In the genomic region with DNA sequence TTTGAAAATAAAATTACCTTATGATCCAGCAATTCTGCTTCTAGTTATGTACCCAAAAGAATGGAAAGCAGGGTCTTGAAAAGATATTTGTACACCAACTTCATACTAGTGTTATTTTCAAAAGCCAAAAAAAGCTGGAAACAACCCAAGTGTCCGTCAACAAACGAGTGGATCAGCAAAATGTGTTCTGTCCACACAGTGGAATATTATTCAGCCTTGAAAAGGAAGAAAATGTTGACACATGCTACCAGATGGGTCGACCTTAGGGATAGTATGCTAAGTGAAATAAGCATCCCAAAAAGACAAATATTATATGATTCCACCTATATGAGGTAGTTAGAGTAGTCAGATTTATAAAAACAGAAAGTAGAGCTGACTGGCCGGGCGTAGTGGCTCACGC, we compare ENCODE assay signal across 11 cellular contexts.
"Had no signal": no experiment of that assay in that cellular context is flagged by ENCODE, and none has a peak within 500 bp of the region (broad histone marks: within the 10 kb centered on the region; RNA-seq: fewer than 3 reads in every experiment).

No MANE protein-coding gene starts in this region.

- H3K27ac ChIP-seq: GM23248 had no signal

- H3K4me3 ChIP-seq: GM23248, GM23338, HAP-1 had no signal

- H3K9me3 ChIP-seq: HAP-1 had no signal

- H3K9ac ChIP-seq: GM23248 had no signal

- H2AFZ ChIP-seq: GM23248, GM23338 had no signal

- DNase-seq: GM23248, GOT3, H7, H9, HCEC 1CT, HFFc6 had no signal

- H3K4me2 ChIP-seq: GM23338 had no signal

- FAIRE-seq: H1, H54 had no signal

- H3K36me3 ChIP-seq: HAP-1 had no signal

- ATAC-seq: GM23338, HCT116 had no signal
